Comparison of ENCODE assay signal across 18 cellular contexts in genomic region chr4:3494501-3494900, GRCh38. TPM values are rescaled to one million over a fixed set of nuclear protein-coding genes. Genes with fewer than 3 reads are reported as not detected.
A peak's percentile ranks its signal among the peaks of the same experiment; 100 is the strongest.
DNase-seq lines count a peak whose midpoint lies in the region; ATAC-seq and TF ChIP-seq lines count a peak whose summit lies in the region.
"Had no signal": no experiment of that assay in that cellular context is flagged by ENCODE, and none has a peak within 500 bp of the region (broad histone marks: within the 10 kb centered on the region; RNA-seq: fewer than 3 reads in every experiment).

No MANE protein-coding gene starts in this region.

- no peaks in the 10 kb centered on the region for H3K4me1 ChIP-seq in HEK293 (ENCODE audit: control insufficient read depth, insufficient read depth, low read length)
- H3K4me1 ChIP-seq in neural progenitor cell, result peaks cover 25% of the 10 kb centered on the region
- H3K4me1 ChIP-seq in testis, result peaks cover 15% of the 10 kb centered on the region
- H3K4me1 ChIP-seq: BE2C had no signal

- CTCF ChIA-PET in HEK293 (lab: Yijun Ruan, JAX), result interaction anchor here (0.5 kb wide), 1 partner anchor 841 kb away, joined by 4 read pairs; no protein-coding TSS in a partner anchor

- no peak overlapping the region for H3K27ac ChIP-seq in HEK293 (ENCODE audit: extremely low read depth, low read depth, low read length)
- no peak overlapping the region for H3K27ac ChIP-seq in neural progenitor cell
- no peak overlapping the region for H3K27ac ChIP-seq in testis

- H3K9me3 ChIP-seq in HEK293 (ENCODE audit: control insufficient read depth, insufficient read depth, low read depth, low read length) (no peaks in the 10 kb centered on the region), neural progenitor cell (ENCODE audit: low read depth) (no peaks in the 10 kb centered on the region), testis (no peaks in the 10 kb centered on the region)
- H3K9me3 ChIP-seq: BE2C had no signal

- H3K36me3 Mint-ChIP-seq in neural progenitor cell, result no peaks in the 10 kb centered on the region
- H3K36me3 Mint-ChIP-seq: CD8-positive, alpha-beta memory T cell had no signal

- TF ChIP-seq CTCF in HEK293 (tag by site-specific recombination; IDR thresholded peaks at IDR 0.05), result no peak
- no peak for TF ChIP-seq CTCF in neural progenitor cell (IDR thresholded peaks at IDR 0.05)
- no peak for TF ChIP-seq CTCF in testis (IDR thresholded peaks at IDR 0.05)

- H3K36me3 ChIP-seq in HEK293 (ENCODE audit: control insufficient read depth in 2 of 2, insufficient read depth in 1 of 2, low read length in 2 of 2) (no peaks in the 10 kb centered on the region), neural progenitor cell (no peaks in the 10 kb centered on the region), testis (ENCODE audit: low read depth, missing control alignments) (no peaks in the 10 kb centered on the region)
- H3K36me3 ChIP-seq: BE2C had no signal

- no peak for TF ChIP-seq POLR2A in testis (IDR thresholded peaks at IDR 0.05)

- no peaks in the 10 kb centered on the region for H3K9me3 Mint-ChIP-seq in neural progenitor cell
- H3K9me3 Mint-ChIP-seq: CD8-positive, alpha-beta memory T cell; H9 had no signal

- H3K4me3 Mint-ChIP-seq in neural progenitor cell, result no peak overlapping the region
- H3K4me3 Mint-ChIP-seq: H9 had no signal

- H3F3A ChIP-seq in neural progenitor cell (ENCODE audit: low read depth), result peaks cover 11% of the 10 kb centered on the region

- peaks cover 15% of the 10 kb centered on the region for H3K4me1 Mint-ChIP-seq in neural progenitor cell
- H3K4me1 Mint-ChIP-seq: CD8-positive, alpha-beta memory T cell had no signal

- H3K79me2 ChIP-seq in neural progenitor cell (ENCODE audit: low read depth), result no peaks in the 10 kb centered on the region

- H4K20me1 ChIP-seq in neural progenitor cell (ENCODE audit: low read depth), result peaks cover 62% of the 10 kb centered on the region

- H3K4me2 ChIP-seq in neural progenitor cell, result peak overlapping the region; percentile 4

- DNase-seq in ELF-1 (ENCODE audit: low read depth, low spot score) (peak; percentile 65), amniotic epithelial cell (ENCODE audit: low read depth) (peak; percentile 10), neural progenitor cell (ENCODE audit: low spot score) (peak; percentile 39), T-helper 2 cell (no peak), testis (no peak)
- DNase-seq: BE2C; CD8-positive, alpha-beta memory T cell; H9; NCI-H1048; NCI-H1694 treated with DMSO at 0.1 percent for 48 hours; NCI-H774; SHP77 had no signal

- H2AFZ ChIP-seq in neural progenitor cell (replicated peaks), result no peak overlapping the region

- no peak overlapping the region for H3K27ac Mint-ChIP-seq in neural progenitor cell
- H3K27ac Mint-ChIP-seq: CD8-positive, alpha-beta memory T cell; H9 had no signal

- WGBS in testis, 2 donors, result 54 to 59% methylated on average over 10 to 14 of the region's 14 CpGs

- no peak for ATAC-seq in GM18907 (IDR thresholded peaks at IDR 0.05; ENCODE audit: unreplicated experiment)
- ATAC-seq: SK-N-SH treated with all-trans-retinoic acid at 6 μM for 48 hours had no signal

- no peak overlapping the region for H3K9ac ChIP-seq in neural progenitor cell

- POLR2A ChIA-PET in HEK293 (lab: Yijun Ruan, JAX), result no interaction called here

- H3K4me3 ChIP-seq in HEK293 (ENCODE audit: low read depth, low read length) (no peak overlapping the region), neural progenitor cell (no peak overlapping the region), testis (no peak overlapping the region)

- H3K27me3 ChIP-seq in neural progenitor cell (peaks cover 58% of the 10 kb centered on the region), testis (no peaks in the 10 kb centered on the region)

- peaks cover 14% of the 10 kb centered on the region for H3K27me3 Mint-ChIP-seq in neural progenitor cell (ENCODE audit: insufficient read depth, low read depth)

- intact Hi-C loops in testis (cut with DNase I; ENCODE audit: low total_unique reads), result no loop called here

TF ChIP-seq in HEK293, 187 proteins besides CTCF, POLR2A, EP300 and RAD21:
- TF ChIP-seq EGR2 (tag by site-specific recombination; IDR thresholded peaks at IDR 0.05; ENCODE audit: low read depth) (peak; percentile 27; the same call in 1 of the 2 replicates), ZBTB48 (tag by site-specific recombination; IDR thresholded peaks at IDR 0.05) (no peak)

RNA-seq across cellular contexts. Expression of gene DOK7, which starts 31.4 kb away (rescaled TPM):
- total RNA-seq in neural progenitor cell (ENCODE audit: low replicate concordance) (0.22 TPM in 1 of 2 replicates, not detected in the other), testis (10 to 100 TPM; 22.9 to 29.5 TPM)
- 9.3 TPM for polyA plus RNA-seq in testis (ENCODE audit: insufficient read depth, low read depth, low replicate concordance)
- total RNA-seq: CD8-positive, alpha-beta memory T cell had no signal
- polyA plus RNA-seq: AG04450; CD8-positive, alpha-beta memory T cell had no signal

RNA-seq across cellular contexts. Expression of gene LRPAP1, which starts 37.7 kb away (rescaled TPM):
- total RNA-seq in neural progenitor cell (ENCODE audit: low replicate concordance) (48.3 and 76.1 TPM in 2 replicates), testis (100 to 1,000 TPM; 179 to 279 TPM)
- 337 TPM for polyA plus RNA-seq in testis (ENCODE audit: insufficient read depth, low read depth, low replicate concordance)

RNA-seq across cellular contexts. Expression of gene HGFAC, which starts 52.7 kb away (rescaled TPM):
- total RNA-seq in neural progenitor cell (ENCODE audit: low replicate concordance) (not detected in 2 replicates), testis (10 to 100 TPM; 16.8 to 72.3 TPM)
- 15.5 TPM for polyA plus RNA-seq in testis (ENCODE audit: insufficient read depth, low read depth, low replicate concordance)
- total RNA-seq: CD8-positive, alpha-beta memory T cell; Daoy; NCI-H460 had no signal
- polyA plus RNA-seq: AG04450; CD8-positive, alpha-beta memory T cell had no signal

Comparison
In these comparisons a context has a peak if more than half of its experiments do, and no peak if none do; other contexts are left out.
1. DNase-seq: peak in ELF-1 (single experiment), amniotic epithelial cell (single experiment) and neural progenitor cell (single experiment); none in T-helper 2 cell (0 of 5) and testis (single experiment).
2. RNA of gene DOK7, which starts 31.4 kb away (total RNA-seq): 22.9 to 29.5 TPM in testis; 0.22 TPM in neural progenitor cell; every median in the first group is over 10 times any median in the second.
3. RNA of gene HGFAC, which starts 52.7 kb away (total RNA-seq): 16.8 to 72.3 TPM in testis; not detected in neural progenitor cell; every median in the first group is over 10 times any median in the second.